9 cellular contexts compared by ENCODE assay signal in genomic region chr5:83109380-83109779, GRCh38.
"Had no signal": no experiment of that assay in that cellular context is flagged by ENCODE, and none has a peak within 500 bp of the region (broad histone marks: within the 10 kb centered on the region; RNA-seq: fewer than 3 reads in every experiment).

No MANE protein-coding gene starts in this region.

- DNase-seq: GM23248, GOT3, H7, H9, HCEC 1CT, HFFc6 had no signal

- H3K27ac Mint-ChIP-seq: GM23338, H9, HFFc6 had no signal

- H3K9ac ChIP-seq: GM23248 had no signal

- H3K4me3 Mint-ChIP-seq: GM23338, H9, HFFc6 had no signal

- H3K4me1 Mint-ChIP-seq: GM23338, H9 had no signal

- H3K36me3 ChIP-seq: HAP-1 had no signal

- H3K9me3 ChIP-seq: HAP-1 had no signal

- H3K27ac ChIP-seq: GM23248 had no signal

- H3K4me3 ChIP-seq: GM23248, GM23338, HAP-1 had no signal

- ATAC-seq: GM23338, HCT116 had no signal
